27 cellular contexts compared by ENCODE assay signal in genomic region chr9:135008416-135008815, GRCh38.
"Had no signal": no experiment of that assay in that cellular context is flagged by ENCODE, and none has a peak within 500 bp of the region (broad histone marks: within the 10 kb centered on the region; RNA-seq: fewer than 3 reads in every experiment).

No MANE protein-coding gene starts in this region.

- H3K27ac ChIP-seq: heart left ventricle, neutrophil, parathyroid adenoma, psoas muscle, right lobe of liver, stomach, testis, thyroid gland, transverse colon, upper lobe of left lung had no signal

- H3K9me3 Mint-ChIP-seq: immature natural killer cell; nephron; stimulated activated naive B cell treated with anti-CD40 and anti-IgM and Interleukin-4, amounts not matched to agents 10 μg/mL and 1 μg/mL and 100 μg/mL, for 72 hours had no signal

- H3K4me1 ChIP-seq: heart left ventricle, parathyroid adenoma, psoas muscle, right lobe of liver, stomach, testis, transverse colon, upper lobe of left lung had no signal

- H3K27me3 ChIP-seq: neutrophil, right lobe of liver, testis, thyroid gland, transverse colon, upper lobe of left lung had no signal

- H3K27ac Mint-ChIP-seq: immature natural killer cell; mesothelial cell of epicardium; naive B cell; stimulated activated naive B cell treated with anti-CD40 and anti-IgM and Interleukin-4, amounts not matched to agents 10 μg/mL and 1 μg/mL and 100 μg/mL, for 72 hours had no signal

- H3K36me3 Mint-ChIP-seq: immature natural killer cell; mesothelial cell of epicardium; naive B cell; stimulated activated naive B cell treated with anti-CD40 and anti-IgM and Interleukin-4, amounts not matched to agents 10 μg/mL and 1 μg/mL and 100 μg/mL, for 72 hours had no signal

- ATAC-seq: heart left ventricle; left lobe of liver; psoas muscle; right lobe of liver; stimulated activated naive B cell treated with anti-CD40 and anti-IgM and Interleukin-4, amounts not matched to agents 10 μg/mL and 1 μg/mL and 100 μg/mL, for 72 hours; stimulated activated naive CD8-positive, alpha-beta T cell treated with anti-CD3 and anti-CD28 coated beads, Interleukin-15, Interleukin-2, amounts not matched to agents 100 U/mL and 50 U/mL, for 24 hours had no signal

- H3K4me3 Mint-ChIP-seq: immature natural killer cell; mesothelial cell of epicardium; naive B cell; nephron; neural crest cell; stimulated activated naive B cell treated with anti-CD40 and anti-IgM and Interleukin-4, amounts not matched to agents 10 μg/mL and 1 μg/mL and 100 μg/mL, for 72 hours had no signal

- H3K9me3 ChIP-seq: heart left ventricle, neutrophil, psoas muscle, right lobe of liver, stomach, testis, thyroid gland, transverse colon, upper lobe of left lung had no signal

- H3K4me1 Mint-ChIP-seq: immature natural killer cell; mesothelial cell of epicardium; naive B cell; nephron; stimulated activated naive B cell treated with anti-CD40 and anti-IgM and Interleukin-4, amounts not matched to agents 10 μg/mL and 1 μg/mL and 100 μg/mL, for 72 hours had no signal

- DNase-seq: heart left ventricle; hypothalamus; immature natural killer cell; mesendoderm; naive B cell; occipital lobe; stimulated activated CD4-positive, alpha-beta T cell treated with anti-CD3 and anti-CD28 coated beads, Interleukin-12 subunit alpha, Interleukin-12 subunit beta, amount 100 ng/mL, for 4 hours; stimulated activated CD4-positive, alpha-beta T cell treated with anti-CD3 and anti-CD28 coated beads, Interleukin-15, amount 100 ng/mL, for 24 hours; stimulated activated CD4-positive, alpha-beta T cell treated with anti-CD3 and anti-CD28 coated beads, Interleukin-2, amount 100 ng/mL, for 24 hours; stimulated activated CD4-positive, alpha-beta T cell treated with anti-CD3 and anti-CD28 coated beads, Interleukin-4, amount 100 ng/mL, for 1 hour; stimulated activated naive B cell treated with anti-CD40 and anti-IgM and Interleukin-4, amounts not matched to agents 10 μg/mL and 1 μg/mL and 100 μg/mL, for 72 hours; stimulated activated naive CD8-positive, alpha-beta T cell treated with anti-CD3 and anti-CD28 coated beads, Interleukin-15, Interleukin-2, amounts not matched to agents 100 U/mL and 50 U/mL, for 24 hours; stomach; testis; thyroid gland; transverse colon; upper lobe of left lung had no signal

- H3K36me3 ChIP-seq: heart left ventricle, neutrophil, right lobe of liver, stomach, thyroid gland, transverse colon, upper lobe of left lung had no signal

- H3K4me3 ChIP-seq: heart left ventricle, lung, psoas muscle, right lobe of liver, smooth muscle cell, stomach, testis, thyroid gland, transverse colon, upper lobe of left lung had no signal
